ENCODE assay signal across 6 cellular contexts in genomic region chr15:36940207-36940606, GRCh38.
"Had no signal": no experiment of that assay in that cellular context is flagged by ENCODE, and none has a peak within 500 bp of the region (broad histone marks: within the 10 kb centered on the region; RNA-seq: fewer than 3 reads in every experiment).

No MANE protein-coding gene starts in this region.

- DNase-seq: H9, HCEC 1CT had no signal

- H3K27ac ChIP-seq: HL-60 had no signal

- H3K4me3 Mint-ChIP-seq: GM23338, H9, IgD-negative memory B cell had no signal

- ATAC-seq: GM23338, HepG2 had no signal

- H3K9me3 Mint-ChIP-seq: GM23338, H9 had no signal

- H3K4me3 ChIP-seq: GM23338 had no signal

- H3K27me3 Mint-ChIP-seq: IgD-negative memory B cell had no signal

- H3K27ac Mint-ChIP-seq: GM23338, H9, IgD-negative memory B cell had no signal

- H3K4me1 Mint-ChIP-seq: IgD-negative memory B cell had no signal
